In genomic region chr1:232012773-232013386, GRCh38 we compare ENCODE assay signal across 10 cellular contexts.
DNase-seq lines count a peak whose midpoint lies in the region; ATAC-seq, FAIRE-seq and TF ChIP-seq lines count a peak whose summit lies in the region.
"Had no signal": no experiment of that assay in that cellular context is flagged by ENCODE, and none has a peak within 500 bp of the region (broad histone marks: within the 10 kb centered on the region; RNA-seq: fewer than 3 reads in every experiment).

No MANE protein-coding gene starts in this region.

- peak overlapping the region; percentile 31 for H2AK9ac ChIP-seq in IMR-90 (replicated peaks; ENCODE audit: low read depth, low read length, poor library complexity)

- H2BK15ac ChIP-seq in IMR-90 (ENCODE audit: low read depth, low read length): 0 out of 3 replicates have a peak overlapping the region, but pooled peaks have one; percentile 40

- peak overlapping the region; percentile 65 for H3K14ac ChIP-seq in IMR-90 (replicated peaks; ENCODE audit: low read depth, low read length)

- peak overlapping the region; percentile 41 for H2BK120ac ChIP-seq in IMR-90 (ENCODE audit: low read depth, low read length)

- in situ Hi-C loops in IMR-90 (cut with MboI; ENCODE audit: low sequenced_read_pairs): loop anchor here (10.0 kb wide), 1 partner anchor 602 kb away; no protein-coding TSS in a partner anchor

- H3K23ac ChIP-seq in IMR-90 (ENCODE audit: low read depth, low read length): peak overlapping the region; percentile 29; the same call in 1 of the 2 replicates

- H4K8ac ChIP-seq in IMR-90 (ENCODE audit: low read depth in 2 of 2, low read length in 2 of 2): peak overlapping the region in 1 of 2 experiments; percentile 70; a peak in 2 of 4 replicates

- H2AK5ac ChIP-seq in IMR-90 (ENCODE audit: low read depth, low read length): peak overlapping the region; percentile 40; the same call in 1 of the 2 replicates

- H3K9ac ChIP-seq in IMR-90 (ENCODE audit: low read depth, low read length): no peak overlapping the region

- H3K27ac ChIP-seq in IMR-90 (ENCODE audit: insufficient read depth, low read length) (peak overlapping the region; percentile 2; the same call in 1 of the 2 replicates), small intestine (ENCODE audit: low read depth in 1 of 2, low read length in 1 of 2) (peak overlapping the region in 1 of 2 donors; percentile 61), osteoblast (ENCODE audit: low read depth, low read length) (no peak overlapping the region)

- H2AFZ ChIP-seq in IMR-90 (replicated peaks; ENCODE audit: low read length, poor library complexity) (peak overlapping the region; percentile 39), osteoblast (ENCODE audit: low read length) (no peak overlapping the region)

- peak overlapping the region in 1 of 2 donors; percentile 65 for H3K27ac Mint-ChIP-seq in effector memory CD8-positive, alpha-beta T cell
- H3K27ac Mint-ChIP-seq: activated naive CD8-positive, alpha-beta T cell treated with anti-CD3 and anti-CD28 coated beads, Interleukin-2, amount 10 ng/mL, durations not matched to agents 7 days and 5 days; memory B cell had no signal

- H3K36me3 Mint-ChIP-seq in effector memory CD8-positive, alpha-beta T cell (ENCODE audit: insufficient read depth): peaks cover 2% of the 10 kb centered on the region
- H3K36me3 Mint-ChIP-seq: memory B cell had no signal

- WGBS in IMR-90 (ENCODE audit: extremely low coverage in 2 of 2, insufficient read length in 1 of 2), 2 experiments: 20% methylated on average over 1 of the region's 10 CpGs; no CpG with 5 or more reads in 1 of the 2 experiments
- WGBS in small intestine, 3 donors: 9 to 35% (median 24%) methylated on average over 10 of the region's 10 CpGs

- H4K5ac ChIP-seq in IMR-90 (ENCODE audit: low read depth, low read length): 0 out of 2 replicates have a peak overlapping the region, but pooled peaks have one; percentile 16

- H3K4me2 ChIP-seq in IMR-90 (ENCODE audit: low read depth, low read length) (no peak overlapping the region; the same call in 1 of the 2 replicates), osteoblast (ENCODE audit: insufficient read depth, low read length) (no peak overlapping the region)

- TF ChIP-seq POLR2A in IMR-90 (IDR thresholded peaks at IDR 0.05; ENCODE audit: low read depth, low read length): no peak

- peak overlapping the region; percentile 70 for H2BK20ac ChIP-seq in IMR-90 (ENCODE audit: low read depth, low read length)

- no peaks in the 10 kb centered on the region for H3K79me2 ChIP-seq in osteoblast (ENCODE audit: insufficient read depth, low read length)

- H3K18ac ChIP-seq in IMR-90 (ENCODE audit: low read depth, low read length): peak overlapping the region; percentile 18; the same call in 1 of the 2 replicates

- peaks cover 0 to 4% of the 10 kb centered on the region in 2 donors for H3K4me1 Mint-ChIP-seq in effector memory CD8-positive, alpha-beta T cell (ENCODE audit: low read depth in 2 of 2)
- H3K4me1 Mint-ChIP-seq: activated naive CD8-positive, alpha-beta T cell treated with anti-CD3 and anti-CD28 coated beads, Interleukin-2, amount 10 ng/mL, durations not matched to agents 7 days and 5 days; memory B cell had no signal

- H4K20me1 ChIP-seq in IMR-90 (ENCODE audit: insufficient read depth, low read length) (no peaks in the 10 kb centered on the region), osteoblast (ENCODE audit: insufficient read depth, low read length) (no peaks in the 10 kb centered on the region)

- no peak overlapping the region for H3K56ac ChIP-seq in IMR-90 (ENCODE audit: extremely low read depth, insufficient read depth, low read length)

- H4K91ac ChIP-seq in IMR-90 (ENCODE audit: insufficient read depth, low read depth, low read length): peak overlapping the region; percentile 39; the same call in 1 of the 2 replicates

- H3K27me3 ChIP-seq in IMR-90 (ENCODE audit: control insufficient read depth, insufficient read depth, low read length): no peaks in the 10 kb centered on the region
- no peaks in the 10 kb centered on the region for H3K27me3 ChIP-seq in small intestine (ENCODE audit: control insufficient read depth in 2 of 2, insufficient read depth in 2 of 2, low read length in 2 of 2)
- no peaks in the 10 kb centered on the region for H3K27me3 ChIP-seq in osteoblast (ENCODE audit: insufficient read depth, low read length)

- no peaks in the 10 kb centered on the region for H3K79me1 ChIP-seq in IMR-90 (ENCODE audit: low read depth in 1 of 2, low read length in 2 of 2)

- no peak for TF ChIP-seq CTCF in IMR-90 (conservative IDR thresholded peaks at IDR 0.05; ENCODE audit: low read depth, low read length)
- no peak for TF ChIP-seq CTCF in osteoblast (IDR thresholded peaks at IDR 0.05; ENCODE audit: extremely low read depth, low read depth, low read length)
- TF ChIP-seq CTCF in GM10266 (IDR thresholded peaks at IDR 0.05; ENCODE audit: control insufficient read depth, insufficient read depth, low read depth, missing control alignments): no peak

- ATAC-seq in IMR-90 (ENCODE audit: low read depth): peak; percentile 70
- ATAC-seq in left cardiac atrium: peak; percentile 88 to 95
- no peak for ATAC-seq in effector memory CD8-positive, alpha-beta T cell (replicated peaks)

- DNase-seq in IMR-90 (peak; percentile 96), SHP77 treated with DMSO at 0.1 percent for 48 hours (lab: John Stamatoyannopoulos, UW) (peak; percentile 86), left cardiac atrium (peak; percentile 72), small intestine (peak; percentile 83), osteoblast (ENCODE audit: insufficient read length, low spot score, missing footprints) (no peak), GM10266 (ENCODE audit: extremely low spot score) (no peak), NCI-H1694 treated with DMSO at 0.1 percent for 48 hours (lab: John Stamatoyannopoulos, UW) (no peak)
- DNase-seq in effector memory CD8-positive, alpha-beta T cell: no peak
- DNase-seq: activated naive CD8-positive, alpha-beta T cell treated with anti-CD3 and anti-CD28 coated beads, Interleukin-2, amount 10 ng/mL, durations not matched to agents 7 days and 5 days had no signal

- H3K9me1 ChIP-seq in IMR-90 (ENCODE audit: insufficient read depth, low read length): peaks cover 4% of the 10 kb centered on the region

- CTCF ChIA-PET in IMR-90 (lab: Yijun Ruan, JAX): no interaction called here

- dilution Hi-C loops in IMR-90 (cut with HindIII; ENCODE audit: low sequenced_read_pairs, unreplicated experiment): no loop called here

- no peaks in the 10 kb centered on the region for H3K9me3 ChIP-seq in IMR-90 (ENCODE audit: control insufficient read depth, insufficient read depth, low read length)
- H3K9me3 ChIP-seq in small intestine (ENCODE audit: control insufficient read depth, low read depth): no peaks in the 10 kb centered on the region
- no peaks in the 10 kb centered on the region for H3K9me3 ChIP-seq in osteoblast (ENCODE audit: low read depth, low read length)

- no peak for FAIRE-seq in small intestine (lab: Jason Lieb, UNC)

- H3K4me1 ChIP-seq in IMR-90 (ENCODE audit: control insufficient read depth, insufficient read depth, low read length) (peaks cover 16% of the 10 kb centered on the region), small intestine (ENCODE audit: control insufficient read depth in 2 of 2, insufficient read depth in 1 of 2, low read depth in 1 of 2, low read length in 1 of 2) (peaks cover 0 to 4% of the 10 kb centered on the region in 2 donors), osteoblast (ENCODE audit: insufficient read depth, low read length) (no peaks in the 10 kb centered on the region)

- no peak overlapping the region for H2BK5ac ChIP-seq in IMR-90 (ENCODE audit: low read depth, low read length, poor library complexity, severe bottlenecking)

- peak overlapping the region; percentile 83 for H3K4ac ChIP-seq in IMR-90 (ENCODE audit: low read depth, low read length)

- intact Hi-C loops in IMR-90 (cut with micrococcal nuclease): loop anchor here (1.0 to 10.0 kb wide), 2 partner anchors 97 to 612 kb away; no protein-coding TSS in a partner anchor
- intact Hi-C loops in left cardiac atrium (cut with DNase I): no loop called here

- H3K4me3 Mint-ChIP-seq in effector memory CD8-positive, alpha-beta T cell: no peak overlapping the region
- H3K4me3 Mint-ChIP-seq: activated naive CD8-positive, alpha-beta T cell treated with anti-CD3 and anti-CD28 coated beads, Interleukin-2, amount 10 ng/mL, durations not matched to agents 7 days and 5 days; memory B cell had no signal

- no peak for TF ChIP-seq RAD21 in IMR-90 (IDR thresholded peaks at IDR 0.05; ENCODE audit: low read length)

- H3K4me3 ChIP-seq in IMR-90 (ENCODE audit: insufficient read depth, low read depth, low read length) (no peak overlapping the region), small intestine (ENCODE audit: low read depth in 1 of 2, low read length in 2 of 2) (peak overlapping the region in 1 of 2 donors; percentile 14), osteoblast (ENCODE audit: insufficient read depth, low read length) (no peak overlapping the region)

- no TSS peak for BruUV-seq in IMR-90 (replicated peaks; lab: Mats Ljungman, UMichigan)

- H3K36me3 ChIP-seq in IMR-90 (ENCODE audit: control insufficient read depth, insufficient read depth, low read length) (no peaks in the 10 kb centered on the region; the same call in 1 of the 2 replicates), small intestine (ENCODE audit: control insufficient read depth in 2 of 2, insufficient read depth in 2 of 2, low read length in 2 of 2) (no peaks in the 10 kb centered on the region), osteoblast (ENCODE audit: insufficient read depth, low read length) (no peaks in the 10 kb centered on the region)

- POLR2A ChIA-PET in IMR-90 (lab: Charles Lee; ENCODE audit: unreplicated experiment): no interaction called here

- no peaks in the 10 kb centered on the region for H3K27me3 Mint-ChIP-seq in effector memory CD8-positive, alpha-beta T cell
- H3K27me3 Mint-ChIP-seq: activated naive CD8-positive, alpha-beta T cell treated with anti-CD3 and anti-CD28 coated beads, Interleukin-2, amount 10 ng/mL, durations not matched to agents 7 days and 5 days; memory B cell had no signal

- H3K9me3 Mint-ChIP-seq in effector memory CD8-positive, alpha-beta T cell: no peaks in the 10 kb centered on the region
- H3K9me3 Mint-ChIP-seq: activated naive CD8-positive, alpha-beta T cell treated with anti-CD3 and anti-CD28 coated beads, Interleukin-2, amount 10 ng/mL, durations not matched to agents 7 days and 5 days; memory B cell had no signal

TF ChIP-seq in IMR-90, 13 proteins besides CTCF, POLR2A, EP300 and RAD21:
- TF ChIP-seq CHD1 (IDR thresholded peaks at IDR 0.05; ENCODE audit: low read depth, low read length) (no peak), FOS (IDR thresholded peaks at IDR 0.05; ENCODE audit: low read depth, low read length) (peak; percentile 72; the same call in 1 of the 2 replicates), CEBPB (IDR thresholded peaks at IDR 0.05; ENCODE audit: low read depth, low read length) (peak; percentile 68), BHLHE40 (IDR thresholded peaks at IDR 0.05; ENCODE audit: low read depth, low read length) (peak; percentile 35; the same call in 1 of the 2 replicates), NFE2L2 (IDR thresholded peaks at IDR 0.05; ENCODE audit: low read depth, low read length) (peak; percentile 43; the same call in 1 of the 2 replicates)
TF ChIP-seq in IMR-90: peak in this region for 4.

Comparison
In these comparisons a context has a peak if more than half of its experiments do, and no peak if none do; other contexts are left out.
1. DNase-seq: peak in IMR-90 (single experiment), SHP77 treated with DMSO at 0.1 percent for 48 hours (single experiment), left cardiac atrium (single experiment) and small intestine (single experiment); none in effector memory CD8-positive, alpha-beta T cell (0 of 3), osteoblast (single experiment), GM10266 (single experiment) and NCI-H1694 treated with DMSO at 0.1 percent for 48 hours (single experiment).